Comparison of ENCODE assay signal across 21 cellular contexts in genomic region chr1:214514819-214515383, GRCh38. TPM values are rescaled to one million over a fixed set of nuclear protein-coding genes. Genes with fewer than 3 reads are reported as not detected.
DNase-seq lines count a peak whose midpoint lies in the region; ATAC-seq, FAIRE-seq and TF ChIP-seq lines count a peak whose summit lies in the region.
"Had no signal": no experiment of that assay in that cellular context is flagged by ENCODE, and none has a peak within 500 bp of the region (broad histone marks: within the 10 kb centered on the region; RNA-seq: fewer than 3 reads in every experiment).

No MANE protein-coding gene starts in this region.

- no peak overlapping the region for H3K4me3 ChIP-seq in A549
- H3K4me3 ChIP-seq: GM12878, left lung, stomach, vagina had no signal

- peaks cover 47% of the 10 kb centered on the region for H3K4me1 ChIP-seq in A549

- peak overlapping the region; percentile 69 for H3K4me2 ChIP-seq in A549

- no peak for TF ChIP-seq POLR2A in A549 (IDR thresholded peaks at IDR 0.05; ENCODE audit: low read length)

- H3K4me3 Mint-ChIP-seq in HFFc6 (peak overlapping the region; percentile 7; the same call in 1 of the 2 replicates), brain (peak overlapping the region in 4 of 5 experiments; percentile 9 to 56 (median 15)), nephron (no peak overlapping the region)
- H3K4me3 Mint-ChIP-seq: activated naive CD8-positive, alpha-beta T cell treated with anti-CD3 and anti-CD28 coated beads, Interleukin-2, amount 10 ng/mL, durations not matched to agents 7 days and 5 days; activated T-helper 1 cell treated with anti-CD3 and anti-CD28 coated beads, Interleukin-12 subunit alpha, Interleukin-12 subunit beta, Interleukin-2, Interleukin-4 antibody, amounts not matched to agents 30 ng/mL and 10 ng/mL and 1 ng/mL, durations not matched to agents 14 hours and 24 hours and 36 hours; CD8-positive, alpha-beta memory T cell had no signal

- H3K27ac ChIP-seq in A549, result peak overlapping the region in 1 of 2 experiments; percentile 47; a peak in 3 of 6 replicates
- H3K27ac ChIP-seq: left lung, vagina had no signal

- H3K4me1 Mint-ChIP-seq in HFFc6 (ENCODE audit: low read depth) (peaks cover 82% of the 10 kb centered on the region), brain (peaks cover 12% of the 10 kb centered on the region), nephron (peaks cover 13% of the 10 kb centered on the region)
- H3K4me1 Mint-ChIP-seq: activated naive CD8-positive, alpha-beta T cell treated with anti-CD3 and anti-CD28 coated beads, Interleukin-2, amount 10 ng/mL, durations not matched to agents 7 days and 5 days; CD8-positive, alpha-beta memory T cell had no signal

- DNase-seq in A549 (ENCODE audit: low read depth in 1 of 2, low spot score in 1 of 2), result no peak
- no peak for DNase-seq in HFFc6
- no peak for DNase-seq in C1 segment of cervical spinal cord (lab: John Stamatoyannopoulos, UW)
- DNase-seq: ACHN; activated CD4-positive, CD25-positive, alpha-beta regulatory T cell; activated CD8-positive, alpha-beta memory T cell treated with anti-CD3 and anti-CD28 coated beads for 24 hours; activated naive CD8-positive, alpha-beta T cell treated with anti-CD3 and anti-CD28 coated beads, Interleukin-2, amount 10 ng/mL, durations not matched to agents 7 days and 5 days; CD8-positive, alpha-beta memory T cell; central memory CD4-positive, alpha-beta T cell; left lung; NCI-H1105; NCI-H2171; stomach had no signal

- no peak for FAIRE-seq in A549 (lab: Jason Lieb, UNC)
- FAIRE-seq: GM12878 had no signal

- peak overlapping the region; percentile 31 for H3K27ac Mint-ChIP-seq in HFFc6
- peak overlapping the region in 2 of 5 experiments; percentile 21 to 35 for H3K27ac Mint-ChIP-seq in brain
- peak overlapping the region; percentile 1 to 34 (median 3) for H3K27ac Mint-ChIP-seq in nephron
- H3K27ac Mint-ChIP-seq: activated naive CD8-positive, alpha-beta T cell treated with anti-CD3 and anti-CD28 coated beads, Interleukin-2, amount 10 ng/mL, durations not matched to agents 7 days and 5 days; activated T-helper 1 cell treated with anti-CD3 and anti-CD28 coated beads, Interleukin-12 subunit alpha, Interleukin-12 subunit beta, Interleukin-2, Interleukin-4 antibody, amounts not matched to agents 30 ng/mL and 10 ng/mL and 1 ng/mL, durations not matched to agents 14 hours and 24 hours and 36 hours; CD8-positive, alpha-beta memory T cell had no signal

- ATAC-seq in A549 (peak; percentile 5 to 43; a peak in 3 of 6 replicates), HG03135 (IDR thresholded peaks at IDR 0.05; ENCODE audit: unreplicated experiment) (no peak), GM21515 (IDR thresholded peaks at IDR 0.05; ENCODE audit: unreplicated experiment) (no peak), HG03354 (IDR thresholded peaks at IDR 0.05; ENCODE audit: poor library complexity, severe bottlenecking, unreplicated experiment) (no peak)
- ATAC-seq: left lung had no signal

- no peak for TF ChIP-seq RAD21 in A549 (conservative IDR thresholded peaks at IDR 0.05 in 1 of 2, IDR thresholded peaks at IDR 0.05 in 1 of 2)

- TF ChIP-seq CTCF in A549 (IDR thresholded peaks at IDR 0.05) (no peak), HFFc6 (IDR thresholded peaks at IDR 0.05) (no peak), brain (conservative IDR thresholded peaks at IDR 0.05) (no peak), nephron (IDR thresholded peaks at IDR 0.05; ENCODE audit: unreplicated experiment in 3 of 3) (no peak)

- H3K9me3 ChIP-seq in A549, result no peaks in the 10 kb centered on the region
- H3K9me3 ChIP-seq: stomach, vagina had no signal

- peaks cover 47% of the 10 kb centered on the region for H3K36me3 Mint-ChIP-seq in HFFc6 (ENCODE audit: low read depth)
- peaks cover 7% of the 10 kb centered on the region for H3K36me3 Mint-ChIP-seq in brain
- peaks cover 23% of the 10 kb centered on the region for H3K36me3 Mint-ChIP-seq in nephron (ENCODE audit: low read depth)
- H3K36me3 Mint-ChIP-seq: CD8-positive, alpha-beta memory T cell had no signal

- peaks cover 22% of the 10 kb centered on the region for H3K9me3 Mint-ChIP-seq in HFFc6
- peaks cover 4 to 16% (median 11%) of the 10 kb centered on the region in 5 experiments for H3K9me3 Mint-ChIP-seq in brain
- H3K9me3 Mint-ChIP-seq in nephron, result peaks cover 12% of the 10 kb centered on the region

- POLR2A ChIA-PET in A549 (lab: Yijun Ruan, JAX), result no interaction called here

- no peak for TF ChIP-seq EP300 in A549 (IDR thresholded peaks at IDR 0.05)

- H3K27me3 Mint-ChIP-seq in HFFc6 (ENCODE audit: insufficient read depth), result peaks cover 2% of the 10 kb centered on the region
- H3K27me3 Mint-ChIP-seq in brain, result no peaks in the 10 kb centered on the region
- H3K27me3 Mint-ChIP-seq in nephron (ENCODE audit: low read depth), result peaks cover 10% of the 10 kb centered on the region

- CTCF ChIA-PET in A549 (lab: Yijun Ruan, JAX), result no interaction called here

- 80% methylated on average over 8 of the region's 8 CpGs for WGBS in A549 (ENCODE audit: missing lambda C conversion rate)

TF ChIP-seq in A549, 52 proteins besides CTCF, POLR2A, EP300 and RAD21:
- TF ChIP-seq CBX2 (IDR thresholded peaks at IDR 0.05; ENCODE audit: borderline replicate concordance, low read depth), result no peak
- no peak for TF ChIP-seq RFX5 (IDR thresholded peaks at IDR 0.05)
- TF ChIP-seq FOXS1 (CRISPR knock-in tag; IDR thresholded peaks at IDR 0.05), result no peak
- no peak for TF ChIP-seq EHF (CRISPR knock-in tag; IDR thresholded peaks at IDR 0.05)
- no peak for TF ChIP-seq TP53 (CRISPR knock-in tag; IDR thresholded peaks at IDR 0.05)
- no peak for TF ChIP-seq HOXB5 (CRISPR knock-in tag; IDR thresholded peaks at IDR 0.05)
- no peak for TF ChIP-seq HOXA7 (CRISPR knock-in tag; IDR thresholded peaks at IDR 0.05)
- no peak for TF ChIP-seq HMGXB4 (CRISPR knock-in tag; IDR thresholded peaks at IDR 0.05; ENCODE audit: borderline replicate concordance)

RNA-seq across cellular contexts. Expression of gene PTPN14, which starts 36.5 kb away (rescaled TPM):
- polyA plus RNA-seq in A549 (2011; rRNA removed) (9.9 and 10.0 TPM in 2 replicates), A549 (2017; fragmentation: RNase III; extraction: RNeasy Plus Mini Kit Qiagen cat#74134 plus additional on column Dnase treatment) (9.2 to 13.0 TPM (median 10.3 TPM) in 3 replicates), brain (ENCODE audit: insufficient read depth, low read depth, low replicate concordance) (2.0 TPM)
- 5.7 and 7.5 TPM in 2 replicates for polyA plus RNA-seq in A549 (2012; cell fraction: cytosol; rRNA removed)
- polyA plus RNA-seq in A549 (2012; cell fraction: nucleus; rRNA removed), result 9.2 and 11.5 TPM in 2 replicates
- 30.7 and 38.9 TPM in 2 replicates for polyA minus RNA-seq in A549 (2011; rRNA and poly(A)+ RNA removed)
- total RNA-seq in HFFc6 (2021; fragmentation: NEBNext Ultra II Directional; extraction: Animal tissue kit (Norgen Biotek cat#: 25700)), result 100 to 1,000 TPM in 4 of 6 experiments, 10 to 100 TPM in 2; 93.6 to 140 (median 106) TPM

Comparison
In these comparisons a context has a peak if more than half of its experiments do, and no peak if none do; other contexts are left out.
1. ATAC-seq: peak in A549 (2 of 2); none in HG03135 (single experiment), GM21515 (single experiment) and HG03354 (single experiment).
2. H3K4me3 Mint-ChIP-seq: peak in HFFc6 (single experiment) and brain (4 of 5); none in nephron (0 of 3).